ENCODE assay signal across 8 cellular contexts in genomic region chr14:71319646-71320045, GRCh38. TPM values are rescaled to one million over a fixed set of nuclear protein-coding genes. Genes with fewer than 3 reads are reported as not detected.
A peak's percentile ranks its signal among the peaks of the same experiment; 100 is the strongest.
DNase-seq lines count a peak whose midpoint lies in the region; ATAC-seq and TF ChIP-seq lines count a peak whose summit lies in the region.

No MANE protein-coding gene starts in this region.

- no peaks in the 10 kb centered on the region for H3K36me3 Mint-ChIP-seq in immature natural killer cell
- peaks cover 5 to 27% of the 10 kb centered on the region in 2 donors for H3K36me3 Mint-ChIP-seq in stimulated activated naive B cell treated with anti-CD40 and anti-IgM and Interleukin-4, amounts not matched to agents 10 μg/mL and 1 μg/mL and 100 μg/mL, for 72 hours

- peaks cover 3 to 16% (median 16%) of the 10 kb centered on the region in 3 donors for H3K27me3 Mint-ChIP-seq in immature natural killer cell (ENCODE audit: low read depth in 3 of 3)
- peaks cover 6% of the 10 kb centered on the region in 2 donors for H3K27me3 Mint-ChIP-seq in stimulated activated naive B cell treated with anti-CD40 and anti-IgM and Interleukin-4, amounts not matched to agents 10 μg/mL and 1 μg/mL and 100 μg/mL, for 72 hours

- H3K27ac Mint-ChIP-seq in immature natural killer cell = peak overlapping the region; percentile 80 to 98 (median 92)
- H3K27ac Mint-ChIP-seq in stimulated activated naive B cell treated with anti-CD40 and anti-IgM and Interleukin-4, amounts not matched to agents 10 μg/mL and 1 μg/mL and 100 μg/mL, for 72 hours = peak overlapping the region; percentile 95

- no peaks in the 10 kb centered on the region for H3K9me3 ChIP-seq in heart left ventricle

- H3K36me3 ChIP-seq in heart left ventricle = no peaks in the 10 kb centered on the region

- no peaks in the 10 kb centered on the region for H3K9me3 Mint-ChIP-seq in immature natural killer cell
- H3K9me3 Mint-ChIP-seq in stimulated activated naive B cell treated with anti-CD40 and anti-IgM and Interleukin-4, amounts not matched to agents 10 μg/mL and 1 μg/mL and 100 μg/mL, for 72 hours = no peaks in the 10 kb centered on the region

- H3K4me3 Mint-ChIP-seq in immature natural killer cell = peak overlapping the region; percentile 94 to 97 (median 95)
- H3K4me3 Mint-ChIP-seq in stimulated activated naive B cell treated with anti-CD40 and anti-IgM and Interleukin-4, amounts not matched to agents 10 μg/mL and 1 μg/mL and 100 μg/mL, for 72 hours = peak overlapping the region; percentile 95 to 98

- no peak for TF ChIP-seq CTCF in heart left ventricle (IDR thresholded peaks at IDR 0.05)
- TF ChIP-seq CTCF in GM10266 (IDR thresholded peaks at IDR 0.05; ENCODE audit: control insufficient read depth, insufficient read depth, low read depth, missing control alignments) = no peak

- WGBS in heart left ventricle, 4 donors = 19 to 27% (median 26%) methylated on average over 5 of the region's 5 CpGs

- H3K27me3 ChIP-seq in heart left ventricle = no peaks in the 10 kb centered on the region

- peak in 1 of 4 donors; percentile 2 for ATAC-seq in heart left ventricle
- no peak for ATAC-seq in left ventricle myocardium superior
- peak; percentile 12 to 20 for ATAC-seq in stimulated activated naive B cell treated with anti-CD40 and anti-IgM and Interleukin-4, amounts not matched to agents 10 μg/mL and 1 μg/mL and 100 μg/mL, for 72 hours (replicated peaks)
- ATAC-seq in HG02973 (IDR thresholded peaks at IDR 0.05; ENCODE audit: unreplicated experiment) = no peak

- no peak for DNase-seq in heart left ventricle
- no peak for DNase-seq in left ventricle myocardium superior
- DNase-seq in NAMALWA (ENCODE audit: low spot score) = peak; percentile 31
- peak in 1 of 3 donors; percentile 6 for DNase-seq in immature natural killer cell
- DNase-seq in stimulated activated naive B cell treated with anti-CD40 and anti-IgM and Interleukin-4, amounts not matched to agents 10 μg/mL and 1 μg/mL and 100 μg/mL, for 72 hours = no peak
- no peak for DNase-seq in GM10266 (ENCODE audit: extremely low spot score)

- peak overlapping the region in 11 of 12 donors; percentile 9 to 99 (median 92) for H3K27ac ChIP-seq in heart left ventricle
- H3K27ac ChIP-seq in angular gyrus (ENCODE audit: low read depth, low read length) = peak overlapping the region; percentile 72

- H3K4me1 Mint-ChIP-seq in immature natural killer cell = peaks cover 36 to 44% of the 10 kb centered on the region in 2 donors
- H3K4me1 Mint-ChIP-seq in stimulated activated naive B cell treated with anti-CD40 and anti-IgM and Interleukin-4, amounts not matched to agents 10 μg/mL and 1 μg/mL and 100 μg/mL, for 72 hours = peaks cover 21 to 28% of the 10 kb centered on the region in 2 donors

- peak overlapping the region; percentile 68 to 96 (median 90) for H3K4me3 ChIP-seq in heart left ventricle

- no peak for TF ChIP-seq POLR2A in heart left ventricle (IDR thresholded peaks at IDR 0.05)

- H3K4me1 ChIP-seq in heart left ventricle = peaks cover 0 to 28% (median 12%) of the 10 kb centered on the region in 12 donors

- intact Hi-C loops in heart left ventricle (cut with DNase I) (loop anchor here in 7 of 10 donors (2.0 to 10.0 kb wide), 12 partner anchors 85 to 433 kb away; no protein-coding TSS in a partner anchor), left ventricle myocardium superior (cut with micrococcal nuclease) (no loop called here)

RNA-seq across cellular contexts. Expression of gene SIPA1L1, which starts 0.6 kb away (rescaled TPM):
- total RNA-seq in heart left ventricle (10 to 100 TPM in 3 of 9 donors, 1 to 10 TPM in 6; 4.1 to 17.9 (median 7.7) TPM), left ventricle myocardium superior (4.5 TPM)
- polyA plus RNA-seq in heart left ventricle (1 to 10 TPM; 3.8 to 6.6 TPM), immature natural killer cell (10 to 100 TPM in 1 of 3 donors, 1 to 10 TPM in 2; 1.3 to 19.1 (median 8.0) TPM)

Comparison
In these comparisons a context has a peak if more than half of its experiments do, and no peak if none do; other contexts are left out.
1. ATAC-seq: peak in stimulated activated naive B cell treated with anti-CD40 and anti-IgM and Interleukin-4, amounts not matched to agents 10 μg/mL and 1 μg/mL and 100 μg/mL, for 72 hours (2 of 2); none in left ventricle myocardium superior (single experiment) and HG02973 (single experiment).